19 cellular contexts compared by ENCODE assay signal in the genomic region with DNA sequence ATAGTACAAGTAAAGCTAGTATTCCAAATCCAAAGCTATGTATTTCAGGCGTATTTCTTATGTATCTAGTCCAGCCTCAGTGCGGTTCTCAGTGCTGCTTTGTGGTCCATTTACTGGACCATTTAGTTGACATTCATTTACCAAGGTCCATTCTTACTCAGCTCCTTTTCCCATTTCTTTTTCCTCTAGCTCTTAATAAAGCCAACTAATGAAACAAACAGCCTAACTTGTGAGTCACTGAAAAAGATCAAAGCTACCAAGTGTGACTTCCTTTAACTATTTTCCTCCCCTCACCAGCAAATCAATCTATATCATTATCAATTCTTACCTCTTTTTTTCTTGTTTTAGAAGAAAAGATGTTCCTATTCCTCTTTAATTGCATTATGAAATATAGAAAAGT.
"Had no signal": no experiment of that assay in that cellular context is flagged by ENCODE, and none has a peak within 500 bp of the region (broad histone marks: within the 10 kb centered on the region; RNA-seq: fewer than 3 reads in every experiment).

No MANE protein-coding gene starts in this region.

- ATAC-seq: activated CD4-positive, CD25-positive, alpha-beta regulatory T cell treated with anti-CD3 and anti-CD28 coated beads, Interleukin-2, amount 50 U/mL, for 24 hours; heart left ventricle; left colon; lower lobe of right lung; right lobe of liver; stimulated activated naive CD8-positive, alpha-beta T cell treated with anti-CD3 and anti-CD28 coated beads, Interleukin-15, amount 100 ng/mL, for 72 hours had no signal

- H3K4me1 ChIP-seq: lower lobe of right lung, prostate gland, right lobe of liver had no signal

- H3K27ac ChIP-seq: brain microvascular endothelial cell, heart left ventricle, lower lobe of right lung, prostate gland, right lobe of liver had no signal

- H3K27me3 ChIP-seq: brain microvascular endothelial cell, dorsolateral prefrontal cortex, heart left ventricle, right lobe of liver had no signal

- H3K4me3 ChIP-seq: dorsolateral prefrontal cortex, heart left ventricle, lower lobe of right lung, prostate gland, right lobe of liver had no signal

- H3K36me3 ChIP-seq: prostate gland, right lobe of liver had no signal

- H3K9me3 ChIP-seq: heart left ventricle, lower lobe of right lung, prostate gland, right lobe of liver had no signal

- DNase-seq: activated CD4-positive, alpha-beta T cell treated with anti-CD3 and anti-CD28 coated beads, Interleukin-2, amount 50 U/mL, for 1 hour; activated CD8-positive, alpha-beta memory T cell treated with anti-CD3 and anti-CD28 coated beads for 24 hours; activated naive CD8-positive, alpha-beta T cell treated with anti-CD3 and anti-CD28 coated beads for 36 hours; amygdala; brain microvascular endothelial cell; dorsolateral prefrontal cortex; endodermal cell; heart left ventricle; immature natural killer cell; left colon; lower lobe of right lung; nephron progenitor cell; occipital lobe; right lobe of liver; stimulated activated CD4-positive, alpha-beta T cell treated with anti-CD3 and anti-CD28 coated beads, Interleukin-1b, Interleukin-23, amount 100 ng/mL, for 48 hours; stimulated activated naive CD8-positive, alpha-beta T cell treated with anti-CD3 and anti-CD28 coated beads, Interleukin-15, amount 100 ng/mL, for 72 hours; T-helper 9 cell had no signal
